15 cellular contexts compared by ENCODE assay signal in genomic region chr5:157004893-157005551, GRCh38. TPM values are rescaled to one million over a fixed set of nuclear protein-coding genes. Genes with fewer than 3 reads are reported as not detected.
A peak's percentile ranks its signal among the peaks of the same experiment; 100 is the strongest.
DNase-seq lines count a peak whose midpoint lies in the region; ATAC-seq and TF ChIP-seq lines count a peak whose summit lies in the region.
"Had no signal": no experiment of that assay in that cellular context is flagged by ENCODE, and none has a peak within 500 bp of the region (broad histone marks: within the 10 kb centered on the region; RNA-seq: fewer than 3 reads in every experiment).

No MANE protein-coding gene starts in this region.

- POLR2A ChIA-PET in AG04449 (lab: Yijun Ruan, JAX), result no interaction called here

- ATAC-seq in GM18511 (IDR thresholded peaks at IDR 0.05; ENCODE audit: unreplicated experiment), result peak; percentile 73
- ATAC-seq in HG03097 (IDR thresholded peaks at IDR 0.05; ENCODE audit: low FRiP score, unreplicated experiment), result peak; percentile 76
- ATAC-seq in HG03175 (IDR thresholded peaks at IDR 0.05; ENCODE audit: unreplicated experiment), result no peak
- ATAC-seq: body of pancreas, K562 had no signal

- CTCF ChIA-PET in AG04449 (lab: Yijun Ruan, JAX), result no interaction called here

- TF ChIP-seq CTCF in AG04449 (IDR thresholded peaks at IDR 0.05; ENCODE audit: insufficient read depth, low read length, missing control alignments), result no peak
- no peak for TF ChIP-seq CTCF in epithelial cell of proximal tubule (conservative IDR thresholded peaks at IDR 0.05; ENCODE audit: low read depth, low read length)

- DNase-seq in AG04449 (ENCODE audit: low read depth, low spot score) (peak; percentile 12), epithelial cell of proximal tubule (ENCODE audit: low read depth) (peak; percentile 72), midbrain (lab: John Stamatoyannopoulos, UW) (no peak), NCI-H187 treated with DMSO at 0.1 percent for 48 hours (lab: John Stamatoyannopoulos, UW) (no peak)
- DNase-seq in activated effector memory CD4-positive, alpha-beta T cell treated with anti-CD3 and anti-CD28 coated beads, Interleukin-2, amount 50 U/mL, for 16 hours, result no peak
- DNase-seq: activated CD4-positive, CD25-positive, alpha-beta regulatory T cell treated with anti-CD3 and anti-CD28 coated beads, Interleukin-2, amount 50 U/mL, for 72 hours; body of pancreas; dorsolateral prefrontal cortex; stimulated activated CD8-positive, alpha-beta memory T cell treated with anti-CD3 and anti-CD28 coated beads, Interleukin-4, amount 100 ng/mL, for 48 hours; transverse colon had no signal

- H3K4me3 ChIP-seq in AG04449 (ENCODE audit: low read depth, low read length) (no peak overlapping the region), epithelial cell of proximal tubule (ENCODE audit: low read depth, low read length) (no peak overlapping the region)
- H3K4me3 ChIP-seq: body of pancreas, dorsolateral prefrontal cortex, K562, transverse colon had no signal

RNA-seq across cellular contexts. Expression of gene TIMD4, which starts 42.0 kb away (rescaled TPM):
- total RNA-seq in epithelial cell of proximal tubule, result 0.17 TPM in 1 of 2 replicates, not detected in the other
- total RNA-seq: body of pancreas, K562, NCI-H460 had no signal

RNA-seq across cellular contexts. Expression of gene HAVCR1, which starts 53.9 kb away (rescaled TPM):
- 11.4 and 25.8 TPM in 2 replicates for total RNA-seq in epithelial cell of proximal tubule
- total RNA-seq: body of pancreas, K562, NCI-H460 had no signal

Comparison
In these comparisons a context has a peak if more than half of its experiments do, and no peak if none do; other contexts are left out.
1. DNase-seq: peak in AG04449 (single experiment) and epithelial cell of proximal tubule (single experiment); none in midbrain (single experiment), activated effector memory CD4-positive, alpha-beta T cell treated with anti-CD3 and anti-CD28 coated beads, Interleukin-2, amount 50 U/mL, for 16 hours (single experiment) and NCI-H187 treated with DMSO at 0.1 percent for 48 hours (single experiment).